In the genomic region with DNA sequence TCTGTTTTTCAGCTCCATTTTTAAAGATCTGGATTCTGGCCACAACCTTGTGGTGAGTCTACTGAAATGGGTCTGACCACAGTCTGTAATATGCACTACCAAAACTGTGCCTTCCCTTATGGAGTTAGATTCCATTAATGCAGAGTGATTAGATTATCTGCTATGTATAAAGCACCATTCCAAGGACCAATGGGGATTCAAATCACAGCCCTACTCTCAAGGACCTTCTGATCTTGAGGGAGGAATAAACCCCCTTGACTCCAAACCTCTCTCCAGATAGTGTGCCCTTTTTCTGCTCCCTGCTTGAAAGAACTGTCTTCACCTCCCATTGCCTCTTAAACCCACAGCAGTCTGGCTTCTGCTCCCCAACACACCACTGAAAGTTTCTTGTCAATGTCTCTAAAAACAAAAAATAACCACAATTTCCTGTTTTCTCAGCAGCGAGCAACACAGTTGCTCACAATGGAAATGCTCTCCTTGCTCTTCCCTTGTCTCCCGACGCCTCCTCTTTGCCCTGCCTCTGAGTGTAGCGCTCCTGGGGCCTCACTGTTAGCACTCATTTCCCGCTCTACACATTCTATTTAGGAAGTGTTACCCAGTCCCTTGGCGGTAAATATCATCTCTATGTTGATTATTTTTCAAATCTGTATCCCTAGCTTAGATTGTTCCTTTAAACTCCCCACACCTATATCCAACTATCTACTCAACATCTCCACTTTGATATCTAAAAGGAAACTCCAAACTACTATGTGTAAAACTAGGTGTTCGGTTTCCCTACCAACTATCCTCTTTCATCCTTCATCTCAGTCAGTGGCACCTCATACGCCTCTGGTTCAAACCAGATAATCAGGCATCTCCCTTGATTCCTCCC, we compare ENCODE assay signal across 8 cellular contexts. TPM values are rescaled to one million over a fixed set of nuclear protein-coding genes. Genes with fewer than 3 reads are reported as not detected.
DNase-seq lines count a peak whose midpoint lies in the region; ATAC-seq and TF ChIP-seq lines count a peak whose summit lies in the region.

No MANE protein-coding gene starts in this region.

- no peak overlapping the region for H3K4ac ChIP-seq in neuronal stem cell (ENCODE audit: low read length)

- peaks cover 2% of the 10 kb centered on the region for H3K36me3 Mint-ChIP-seq in CD8-positive, alpha-beta T cell
- H3K36me3 Mint-ChIP-seq in activated T-helper 2 cell treated with anti-CD3 and anti-CD28 coated beads, Interferon-gamma antibody, Interleukin-2, Interleukin-4, amounts not matched to agents 10 μg/mL and 5 μg/mL and 100 μg/mL, durations not matched to agents 14 hours and 24 hours and 36 hours (ENCODE audit: low read depth) = peaks cover 17% of the 10 kb centered on the region
- peaks cover 5% of the 10 kb centered on the region for H3K36me3 Mint-ChIP-seq in stimulated activated effector memory CD8-positive, alpha-beta T cell treated with anti-CD3 and anti-CD28 coated beads, Interleukin-12 subunit alpha, Interleukin-12 subunit beta, amount 100 ng/mL, for 72 hours

- no peak overlapping the region for H3K4me3 ChIP-seq in CD8-positive, alpha-beta T cell (ENCODE audit: low read depth, low read length)
- H3K4me3 ChIP-seq in neuronal stem cell (ENCODE audit: low read length in 2 of 2) = no peak overlapping the region

- H3K27ac ChIP-seq in CD8-positive, alpha-beta T cell (ENCODE audit: low read depth, low read length) = no peak overlapping the region
- no peak overlapping the region for H3K27ac ChIP-seq in neuronal stem cell (replicated peaks; ENCODE audit: low read length)

- H2BK120ac ChIP-seq in neuronal stem cell (ENCODE audit: low read depth, low read length) = no peak overlapping the region

- H3K9ac ChIP-seq in neuronal stem cell (ENCODE audit: low read depth, low read length, poor library complexity) = no peak overlapping the region

- H3K14ac ChIP-seq in neuronal stem cell (ENCODE audit: low read length) = no peak overlapping the region

- H3K4me3 Mint-ChIP-seq in CD8-positive, alpha-beta T cell = peak overlapping the region; percentile 35
- H3K4me3 Mint-ChIP-seq in activated T-helper 2 cell treated with anti-CD3 and anti-CD28 coated beads, Interferon-gamma antibody, Interleukin-2, Interleukin-4, amounts not matched to agents 10 μg/mL and 5 μg/mL and 100 μg/mL, durations not matched to agents 14 hours and 24 hours and 36 hours (ENCODE audit: low read depth) = peak overlapping the region; percentile 32
- H3K4me3 Mint-ChIP-seq in stimulated activated effector memory CD8-positive, alpha-beta T cell treated with anti-CD3 and anti-CD28 coated beads, Interleukin-12 subunit alpha, Interleukin-12 subunit beta, amount 100 ng/mL, for 72 hours = peak overlapping the region; percentile 57

- H3K9me3 ChIP-seq in CD8-positive, alpha-beta T cell (ENCODE audit: low read length) = no peaks in the 10 kb centered on the region
- no peaks in the 10 kb centered on the region for H3K9me3 ChIP-seq in neuronal stem cell (replicated peaks in 1 of 2; ENCODE audit: control insufficient read depth in 2 of 2, insufficient read depth in 1 of 2, low read depth in 1 of 2, low read length in 2 of 2)

- no peaks in the 10 kb centered on the region for H3K9me3 Mint-ChIP-seq in CD8-positive, alpha-beta T cell
- no peaks in the 10 kb centered on the region for H3K9me3 Mint-ChIP-seq in activated T-helper 2 cell treated with anti-CD3 and anti-CD28 coated beads, Interferon-gamma antibody, Interleukin-2, Interleukin-4, amounts not matched to agents 10 μg/mL and 5 μg/mL and 100 μg/mL, durations not matched to agents 14 hours and 24 hours and 36 hours
- no peaks in the 10 kb centered on the region for H3K9me3 Mint-ChIP-seq in stimulated activated effector memory CD8-positive, alpha-beta T cell treated with anti-CD3 and anti-CD28 coated beads, Interleukin-12 subunit alpha, Interleukin-12 subunit beta, amount 100 ng/mL, for 72 hours

- POLR2A ChIA-PET in CD8-positive, alpha-beta T cell (lab: Charles Lee) = interaction anchor here (0.7 to 1.9 kb wide), 2 partner anchors 12 to 14 kb away, joined by 3 to 9 read pairs; a partner anchor contains a TSS

- no peak overlapping the region for H2BK12ac ChIP-seq in neuronal stem cell (ENCODE audit: low read length)

- H4K8ac ChIP-seq in neuronal stem cell (ENCODE audit: low read depth, low read length) = no peak overlapping the region

- no peaks in the 10 kb centered on the region for H3K27me3 Mint-ChIP-seq in CD8-positive, alpha-beta T cell (ENCODE audit: low read depth)
- H3K27me3 Mint-ChIP-seq in activated T-helper 2 cell treated with anti-CD3 and anti-CD28 coated beads, Interferon-gamma antibody, Interleukin-2, Interleukin-4, amounts not matched to agents 10 μg/mL and 5 μg/mL and 100 μg/mL, durations not matched to agents 14 hours and 24 hours and 36 hours (ENCODE audit: low read depth) = no peaks in the 10 kb centered on the region

- peaks cover 17% of the 10 kb centered on the region for H3K4me1 ChIP-seq in CD8-positive, alpha-beta T cell (ENCODE audit: insufficient read depth, low read length)
- H3K4me1 ChIP-seq in neuronal stem cell (ENCODE audit: control insufficient read depth in 2 of 2, insufficient read depth in 1 of 2, low read depth in 1 of 2, low read length in 2 of 2) = no peaks in the 10 kb centered on the region

- H2BK15ac ChIP-seq in neuronal stem cell (ENCODE audit: low read length) = no peak overlapping the region

- H2BK5ac ChIP-seq in neuronal stem cell (ENCODE audit: low read length) = no peak overlapping the region

- DNase-seq in CD8-positive, alpha-beta T cell = peak in 3 of 7 experiments; percentile 3 to 13 (median 8)
- DNase-seq in activated T-helper 2 cell treated with anti-CD3 and anti-CD28 coated beads, Interferon-gamma antibody, Interleukin-2, Interleukin-4, amounts not matched to agents 10 μg/mL and 5 μg/mL and 100 μg/mL, durations not matched to agents 14 hours and 24 hours and 36 hours (ENCODE audit: low spot score) = peak; percentile 36
- no peak for DNase-seq in stimulated activated effector memory CD8-positive, alpha-beta T cell treated with anti-CD3 and anti-CD28 coated beads, Interleukin-12 subunit alpha, Interleukin-12 subunit beta, amount 100 ng/mL, for 72 hours (ENCODE audit: low spot score in 2 of 2)
- DNase-seq in neuronal stem cell (ENCODE audit: low spot score) = no peak
- no peak for DNase-seq in NCI-H1092 (lab: John Stamatoyannopoulos, UW)
- no peak for DNase-seq in NCI-H1694 treated with DMSO at 0.1 percent for 48 hours (lab: John Stamatoyannopoulos, UW)

- H3K36me3 ChIP-seq in CD8-positive, alpha-beta T cell (ENCODE audit: insufficient read depth, low read length) = no peaks in the 10 kb centered on the region
- H3K36me3 ChIP-seq in neuronal stem cell (replicated peaks in 1 of 2; ENCODE audit: control insufficient read depth in 2 of 2, insufficient read depth in 2 of 2, low read length in 2 of 2) = no peaks in the 10 kb centered on the region

- no peak overlapping the region for H3K18ac ChIP-seq in neuronal stem cell (ENCODE audit: low read length)

- H2AFZ ChIP-seq in neuronal stem cell (ENCODE audit: low read length) = no peak overlapping the region

- no peak overlapping the region for H3K4me2 ChIP-seq in neuronal stem cell (ENCODE audit: insufficient read depth, low read length, poor library complexity, severe bottlenecking)

- intact Hi-C loops in CD8-positive, alpha-beta T cell (cut with DNase I, micrococcal nuclease) = no loop called here
- intact Hi-C loops in activated T-helper 2 cell treated with anti-CD3 and anti-CD28 coated beads, Interferon-gamma antibody, Interleukin-2, Interleukin-4, amounts not matched to agents 10 μg/mL and 5 μg/mL and 100 μg/mL, durations not matched to agents 14 hours and 24 hours and 36 hours (cut with micrococcal nuclease) = loop anchor here (1.0 kb wide), 1 partner anchor 13 kb away; a partner anchor contains a TSS

- CTCF ChIA-PET in CD8-positive, alpha-beta T cell (lab: Charles Lee) = no interaction called here

- WGBS in neuronal stem cell (ENCODE audit: extremely low coverage in 2 of 2, insufficient read length in 2 of 2, insufficient replicate concordance in 1 of 2), 2 donors = no CpG with 5 or more reads among the region's 8 CpGs

- TF ChIP-seq CTCF in CD8-positive, alpha-beta T cell (IDR thresholded peaks at IDR 0.05) = no peak

- peak overlapping the region; percentile 76 for H3K27ac Mint-ChIP-seq in CD8-positive, alpha-beta T cell
- peak overlapping the region; percentile 47 for H3K27ac Mint-ChIP-seq in activated T-helper 2 cell treated with anti-CD3 and anti-CD28 coated beads, Interferon-gamma antibody, Interleukin-2, Interleukin-4, amounts not matched to agents 10 μg/mL and 5 μg/mL and 100 μg/mL, durations not matched to agents 14 hours and 24 hours and 36 hours
- H3K27ac Mint-ChIP-seq in stimulated activated effector memory CD8-positive, alpha-beta T cell treated with anti-CD3 and anti-CD28 coated beads, Interleukin-12 subunit alpha, Interleukin-12 subunit beta, amount 100 ng/mL, for 72 hours = peak overlapping the region; percentile 86

- H3K23ac ChIP-seq in neuronal stem cell (ENCODE audit: low read depth, low read length, poor library complexity) = no peak overlapping the region

- peaks cover 34% of the 10 kb centered on the region for H3K4me1 Mint-ChIP-seq in CD8-positive, alpha-beta T cell (ENCODE audit: low read depth)
- H3K4me1 Mint-ChIP-seq in activated T-helper 2 cell treated with anti-CD3 and anti-CD28 coated beads, Interferon-gamma antibody, Interleukin-2, Interleukin-4, amounts not matched to agents 10 μg/mL and 5 μg/mL and 100 μg/mL, durations not matched to agents 14 hours and 24 hours and 36 hours (ENCODE audit: low read depth) = peaks cover 34% of the 10 kb centered on the region
- peaks cover 35% of the 10 kb centered on the region for H3K4me1 Mint-ChIP-seq in stimulated activated effector memory CD8-positive, alpha-beta T cell treated with anti-CD3 and anti-CD28 coated beads, Interleukin-12 subunit alpha, Interleukin-12 subunit beta, amount 100 ng/mL, for 72 hours

- H4K91ac ChIP-seq in neuronal stem cell (ENCODE audit: low read depth, low read length, poor library complexity) = no peak overlapping the region

- ATAC-seq in CD8-positive, alpha-beta T cell = peak; percentile 71
- ATAC-seq in GM19438 (IDR thresholded peaks at IDR 0.05; ENCODE audit: low read depth, unreplicated experiment) = peak; percentile 96
- peak; percentile 94 for ATAC-seq in HG03432 (IDR thresholded peaks at IDR 0.05; ENCODE audit: unreplicated experiment)
- peak; percentile 84 for ATAC-seq in stimulated activated effector memory CD8-positive, alpha-beta T cell treated with anti-CD3 and anti-CD28 coated beads, Interleukin-12 subunit alpha, Interleukin-12 subunit beta, amount 100 ng/mL, for 72 hours

- H3K27me3 ChIP-seq in CD8-positive, alpha-beta T cell (ENCODE audit: insufficient read depth, low read length) = no peaks in the 10 kb centered on the region
- H3K27me3 ChIP-seq in neuronal stem cell (ENCODE audit: control insufficient read depth in 3 of 3, insufficient read depth in 3 of 3, low read depth in 1 of 3, low read length in 3 of 3) = no peaks in the 10 kb centered on the region

- no peak overlapping the region for H2AK5ac ChIP-seq in neuronal stem cell (ENCODE audit: low read depth, low read length)

- no peaks in the 10 kb centered on the region for H3K79me1 ChIP-seq in neuronal stem cell (ENCODE audit: low read depth, low read length)

RNA-seq across cellular contexts. Expression of a gene that starts 13.6 kb away (rescaled TPM):
- 10 to 100 TPM; 36.4 to 36.7 TPM for total RNA-seq in CD8-positive, alpha-beta T cell
- total RNA-seq in activated T-helper 2 cell treated with anti-CD3 and anti-CD28 coated beads, Interferon-gamma antibody, Interleukin-2, Interleukin-4, amounts not matched to agents 10 μg/mL and 5 μg/mL and 100 μg/mL, durations not matched to agents 14 hours and 24 hours and 36 hours = 12.8 and 16.0 TPM in 2 replicates
- polyA plus RNA-seq in neuronal stem cell (2013, experiment 1 of 2) = 11.4 TPM
- polyA plus RNA-seq in neuronal stem cell (2013, experiment 2 of 2) = 11.4 TPM

RNA-seq across cellular contexts. Expression of a gene that starts 45.6 kb away (rescaled TPM):
- under 1 TPM; 0.73 to 0.92 TPM for total RNA-seq in CD8-positive, alpha-beta T cell
- 2.0 and 2.4 TPM in 2 replicates for total RNA-seq in activated T-helper 2 cell treated with anti-CD3 and anti-CD28 coated beads, Interferon-gamma antibody, Interleukin-2, Interleukin-4, amounts not matched to agents 10 μg/mL and 5 μg/mL and 100 μg/mL, durations not matched to agents 14 hours and 24 hours and 36 hours
- polyA plus RNA-seq in neuronal stem cell (2013, experiment 1 of 2) = 2.8 TPM
- 3.0 TPM for polyA plus RNA-seq in neuronal stem cell (2013, experiment 2 of 2)
